Comparison of ENCODE assay signal across 1 cellular context in the genomic region with DNA sequence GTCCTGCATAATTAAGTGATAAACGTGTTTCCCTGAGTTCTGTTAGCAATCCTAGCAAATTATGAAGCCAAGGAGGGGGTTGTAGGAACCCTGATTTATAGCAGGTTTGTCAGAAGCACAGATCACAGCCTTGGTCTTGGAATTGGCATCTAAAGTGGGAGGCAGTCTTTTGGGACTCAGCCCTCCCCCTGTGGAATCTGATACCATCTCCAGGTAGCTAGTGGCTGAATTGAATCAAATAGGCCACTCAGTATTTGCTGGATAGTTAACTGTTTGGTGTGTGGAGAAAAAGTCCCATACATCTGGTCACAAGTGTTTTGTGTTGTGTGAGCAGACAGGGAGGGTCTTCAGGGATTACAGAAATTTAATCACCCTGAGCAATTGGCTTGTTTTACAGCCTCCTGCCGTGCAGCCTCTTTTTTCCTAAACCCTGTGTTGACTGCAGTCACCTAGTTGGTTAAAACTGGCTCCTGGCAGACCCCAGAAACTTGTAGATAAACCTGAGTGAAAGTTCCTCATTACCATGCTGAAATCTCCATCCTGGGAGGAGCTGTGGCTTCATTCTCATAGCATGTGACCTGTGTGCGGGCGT.
TF ChIP-seq lines count a peak whose summit lies in the region.

No MANE protein-coding gene starts in this region.

TF ChIP-seq in SK-N-SH treated with all-trans-retinoic acid at 6 μM for 48 hours, 23 proteins besides CTCF, POLR2A, EP300 and RAD21 (continued from another document):
- TF ChIP-seq PATZ1 (CRISPR knock-in tag; IDR thresholded peaks at IDR 0.05; ENCODE audit: borderline replicate concordance) (no peak), SNAI2 (CRISPR knock-in tag; IDR thresholded peaks at IDR 0.05) (no peak)
